In genomic region chr10:5510281-5511072, GRCh38 we compare ENCODE assay signal across 21 cellular contexts. TPM values are rescaled to one million over a fixed set of nuclear protein-coding genes. Genes with fewer than 3 reads are reported as not detected.
"Had no signal": no experiment of that assay in that cellular context is flagged by ENCODE, and none has a peak within 500 bp of the region (broad histone marks: within the 10 kb centered on the region; RNA-seq: fewer than 3 reads in every experiment).

No MANE protein-coding gene starts in this region.

- H3K36me3 Mint-ChIP-seq: neural progenitor cell had no signal

- DNase-seq: activated CD4-positive, alpha-beta T cell treated with anti-CD3 and anti-CD28 coated beads for 4 hours; activated CD8-positive, alpha-beta memory T cell treated with anti-CD3 and anti-CD28 coated beads, Interleukin-2, amount 50 U/mL, for 48 hours; activated CD8-positive, alpha-beta T cell treated with anti-CD3 and anti-CD28 coated beads, Interleukin-2, amount 10 ng/mL, durations not matched to agents 7 days and 5 days; activated naive CD4-positive, alpha-beta T cell treated with Interleukin-2 at 50 U/mL for 16 hours; activated naive CD8-positive, alpha-beta T cell treated with anti-CD3 and anti-CD28 coated beads, Interleukin-2, amount 50 U/mL, for 24 hours; caudate nucleus; cortex of kidney; effector memory CD8-positive, alpha-beta T cell; head of caudate nucleus; left ventricle myocardium inferior; SJCRH30; small intestine; stomach; T-helper 9 cell; thyroid gland had no signal

- ATAC-seq: activated CD8-positive, alpha-beta T cell treated with anti-CD3 and anti-CD28 coated beads, Interleukin-2, amount 10 ng/mL, durations not matched to agents 7 days and 5 days; activated naive CD8-positive, alpha-beta T cell treated with anti-CD3 and anti-CD28 coated beads, Interleukin-2, amount 50 U/mL, for 24 hours; effector memory CD8-positive, alpha-beta T cell had no signal

- H3K4me3 ChIP-seq: left ventricle myocardium inferior, neural progenitor cell, ovary, SJCRH30, stomach, thyroid gland had no signal

- H3K27me3 ChIP-seq: neural progenitor cell, ovary, SJCRH30, stomach, thyroid gland had no signal

- H3K36me3 ChIP-seq: left ventricle myocardium inferior, neural progenitor cell, ovary, SJCRH30, stomach, thyroid gland had no signal

- H3K4me1 ChIP-seq: left ventricle myocardium inferior, SJCRH30 had no signal

- H3K4me3 Mint-ChIP-seq: activated CD8-positive, alpha-beta T cell treated with anti-CD3 and anti-CD28 coated beads, Interleukin-2, amount 10 ng/mL, durations not matched to agents 7 days and 5 days; activated naive CD8-positive, alpha-beta T cell treated with anti-CD3 and anti-CD28 coated beads, Interleukin-2, amount 50 U/mL, for 24 hours; activated T-helper 1 cell treated with anti-CD3 and anti-CD28 coated beads, Interleukin-12 subunit alpha, Interleukin-12 subunit beta, Interleukin-2, Interleukin-4 antibody, amounts not matched to agents 30 ng/mL and 10 ng/mL and 1 ng/mL, durations not matched to agents 14 hours and 24 hours and 36 hours; effector memory CD8-positive, alpha-beta T cell; neural progenitor cell had no signal

- H3K9me3 ChIP-seq: left ventricle myocardium inferior, ovary, SJCRH30, stomach, thyroid gland had no signal

- H3K27ac ChIP-seq: left ventricle myocardium inferior, neural progenitor cell, ovary, SJCRH30, stomach, thyroid gland had no signal

- H3K9me3 Mint-ChIP-seq: activated naive CD8-positive, alpha-beta T cell treated with anti-CD3 and anti-CD28 coated beads, Interleukin-2, amount 50 U/mL, for 24 hours; activated T-helper 1 cell treated with anti-CD3 and anti-CD28 coated beads, Interleukin-12 subunit alpha, Interleukin-12 subunit beta, Interleukin-2, Interleukin-4 antibody, amounts not matched to agents 30 ng/mL and 10 ng/mL and 1 ng/mL, durations not matched to agents 14 hours and 24 hours and 36 hours; effector memory CD8-positive, alpha-beta T cell had no signal

- H3K27ac Mint-ChIP-seq: activated CD8-positive, alpha-beta T cell treated with anti-CD3 and anti-CD28 coated beads, Interleukin-2, amount 10 ng/mL, durations not matched to agents 7 days and 5 days; activated naive CD8-positive, alpha-beta T cell treated with anti-CD3 and anti-CD28 coated beads, Interleukin-2, amount 50 U/mL, for 24 hours; activated T-helper 1 cell treated with anti-CD3 and anti-CD28 coated beads, Interleukin-12 subunit alpha, Interleukin-12 subunit beta, Interleukin-2, Interleukin-4 antibody, amounts not matched to agents 30 ng/mL and 10 ng/mL and 1 ng/mL, durations not matched to agents 14 hours and 24 hours and 36 hours; effector memory CD8-positive, alpha-beta T cell; neural progenitor cell had no signal

RNA-seq across cellular contexts. Expression of gene CALML5, which starts 11.1 kb away (rescaled TPM):
- total RNA-seq: activated CD8-positive, alpha-beta T cell treated with anti-CD3 and anti-CD28 coated beads, Interleukin-2, amount 10 ng/mL, durations not matched to agents 7 days and 5 days; activated T-helper 1 cell treated with anti-CD3 and anti-CD28 coated beads, Interleukin-12 subunit alpha, Interleukin-12 subunit beta, Interleukin-2, Interleukin-4 antibody, amounts not matched to agents 30 ng/mL and 10 ng/mL and 1 ng/mL, durations not matched to agents 14 hours and 24 hours and 36 hours; astrocyte; epithelial cell of proximal tubule; left ventricle myocardium inferior; renal cortical epithelial cell; SJCRH30; thyroid gland had no signal

RNA-seq across cellular contexts. Expression of gene CALML3, which starts 14.3 kb away (rescaled TPM):
- total RNA-seq: activated CD8-positive, alpha-beta T cell treated with anti-CD3 and anti-CD28 coated beads, Interleukin-2, amount 10 ng/mL, durations not matched to agents 7 days and 5 days; activated T-helper 1 cell treated with anti-CD3 and anti-CD28 coated beads, Interleukin-12 subunit alpha, Interleukin-12 subunit beta, Interleukin-2, Interleukin-4 antibody, amounts not matched to agents 30 ng/mL and 10 ng/mL and 1 ng/mL, durations not matched to agents 14 hours and 24 hours and 36 hours; astrocyte; epithelial cell of proximal tubule; left ventricle myocardium inferior; renal cortical epithelial cell; SJCRH30; stomach had no signal
